ENCODE assay signal across 30 cellular contexts in the genomic region with DNA sequence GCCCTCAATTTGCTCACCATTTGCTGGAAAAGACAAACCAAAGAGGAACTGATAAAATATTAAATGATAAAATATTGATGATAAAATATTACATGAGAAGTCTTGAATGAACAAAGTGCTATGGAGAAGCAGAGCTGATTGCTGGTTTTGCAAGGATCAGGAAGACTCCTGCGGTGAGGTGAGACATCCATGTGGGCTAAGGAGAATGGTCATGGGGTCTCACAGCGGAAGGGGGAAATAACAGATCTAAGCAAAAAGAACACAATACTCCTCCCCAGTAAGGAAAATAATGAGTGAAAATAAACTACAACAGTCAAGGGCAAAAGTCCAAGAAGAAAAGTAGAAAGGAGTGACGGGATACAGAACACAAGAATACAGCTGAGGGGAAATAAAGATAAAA.
"Had no signal": no experiment of that assay in that cellular context is flagged by ENCODE, and none has a peak within 500 bp of the region (broad histone marks: within the 10 kb centered on the region; RNA-seq: fewer than 3 reads in every experiment).

No MANE protein-coding gene starts in this region.

- H3K4me3 ChIP-seq: ascending aorta, coronary artery, dorsolateral prefrontal cortex had no signal

- H3K4me1 Mint-ChIP-seq: activated B cell treated with CpG ODN at 0.5 μM for 24 hours; activated CD4-positive, alpha-beta T cell treated with anti-CD3 and anti-CD28 coated beads for 36 hours; activated CD4-positive, alpha-beta T cell treated with anti-CD3 and anti-CD28 coated beads, Interleukin-2, amount 10 ng/mL, durations not matched to agents 24 days and 14 days; activated CD8-positive, alpha-beta memory T cell treated with anti-CD3 and anti-CD28 coated beads, Interleukin-2, amount 10 ng/mL, durations not matched to agents 7 days and 5 days; activated naive CD4-positive, alpha-beta T cell treated with anti-CD3 and anti-CD28 coated beads, Interleukin-2, amount 10 ng/mL, durations not matched to agents 7 days and 5 days; activated naive CD8-positive, alpha-beta T cell treated with anti-CD3 and anti-CD28 coated beads, Interleukin-2, amount 10 ng/mL, durations not matched to agents 7 days and 5 days; T-helper 17 cell had no signal

- H3K27ac Mint-ChIP-seq: activated B cell treated with CpG ODN at 0.5 μM for 24 hours; activated CD4-positive, alpha-beta memory T cell treated with anti-CD3 and anti-CD28 coated beads for 36 hours; activated CD4-positive, alpha-beta T cell treated with anti-CD3 and anti-CD28 coated beads for 36 hours; activated CD4-positive, alpha-beta T cell treated with anti-CD3 and anti-CD28 coated beads, Interleukin-2, amount 10 ng/mL, durations not matched to agents 24 days and 14 days; activated CD8-positive, alpha-beta memory T cell treated with anti-CD3 and anti-CD28 coated beads, Interleukin-2, amount 10 ng/mL, durations not matched to agents 7 days and 5 days; activated CD8-positive, alpha-beta T cell treated with anti-CD3 and anti-CD28 coated beads, Interleukin-2, amount 10 ng/mL, durations not matched to agents 7 days and 5 days; activated naive CD4-positive, alpha-beta T cell treated with anti-CD3 and anti-CD28 coated beads, Interleukin-2, amount 10 ng/mL, durations not matched to agents 7 days and 5 days; activated naive CD4-positive, alpha-beta T cell treated with anti-CD3 and anti-CD28 coated beads, Interleukin-2, amount 50 U/mL, for 72 hours; activated naive CD8-positive, alpha-beta T cell treated with anti-CD3 and anti-CD28 coated beads, Interleukin-2, amount 10 ng/mL, durations not matched to agents 7 days and 5 days; activated T-cell treated with anti-CD3 and anti-CD28 coated beads, Interleukin-2, amount 50 U/mL, for 72 hours; dendritic cell treated with granulocyte-macrophage colony-stimulating factor and Interleukin-4, amounts not matched to agents 40 ng/mL and 50 ng/mL, for 4 days; endodermal cell; T-helper 17 cell; T-helper 2 cell treated with Interferon-gamma antibody and Interleukin-4, amounts not matched to agents 5 μg/mL and 100 μg/mL, for 36 hours had no signal

- H3K9me3 ChIP-seq: ascending aorta had no signal

- H3K9me3 Mint-ChIP-seq: activated B cell treated with CpG ODN at 0.5 μM for 24 hours; activated CD4-positive, alpha-beta T cell treated with anti-CD3 and anti-CD28 coated beads, Interleukin-2, amount 10 ng/mL, durations not matched to agents 24 days and 14 days; dendritic cell treated with granulocyte-macrophage colony-stimulating factor and Interleukin-4, amounts not matched to agents 40 ng/mL and 50 ng/mL, for 4 days; endodermal cell had no signal

- ATAC-seq: activated CD4-positive, alpha-beta T cell treated with anti-CD3 and anti-CD28 coated beads for 36 hours; activated CD8-positive, alpha-beta memory T cell treated with anti-CD3 and anti-CD28 coated beads, Interleukin-2, amount 10 ng/mL, durations not matched to agents 7 days and 5 days; activated CD8-positive, alpha-beta T cell treated with anti-CD3 and anti-CD28 coated beads, Interleukin-2, amount 10 ng/mL, durations not matched to agents 7 days and 5 days; activated naive CD4-positive, alpha-beta T cell treated with anti-CD3 and anti-CD28 coated beads, Interleukin-2, amount 50 U/mL, for 72 hours; activated T-cell treated with anti-CD3 and anti-CD28 coated beads, Interleukin-2, amount 50 U/mL, for 72 hours; esophagus mucosa; T-helper 17 cell had no signal

- DNase-seq: activated B cell treated with CpG ODN at 0.5 μM for 24 hours; activated CD4-positive, alpha-beta memory T cell treated with anti-CD3 and anti-CD28 coated beads for 36 hours; activated CD4-positive, alpha-beta T cell treated with anti-CD3 and anti-CD28 coated beads for 36 hours; activated CD4-positive, alpha-beta T cell treated with anti-CD3 and anti-CD28 coated beads, Interleukin-2, amount 10 ng/mL, durations not matched to agents 24 days and 14 days; activated CD4-positive, CD25-positive, alpha-beta regulatory T cell treated with anti-CD3 and anti-CD28 coated beads, Interleukin-2, amount 50 U/mL, for 72 hours; activated CD8-positive, alpha-beta memory T cell treated with anti-CD3 and anti-CD28 coated beads, Interleukin-2, amount 10 ng/mL, durations not matched to agents 7 days and 5 days; activated CD8-positive, alpha-beta memory T cell treated with anti-CD3 and anti-CD28 coated beads, Interleukin-2, amount 50 U/mL, for 4 hours; activated CD8-positive, alpha-beta T cell treated with anti-CD3 and anti-CD28 coated beads, Interleukin-2, amount 10 ng/mL, durations not matched to agents 7 days and 5 days; activated gamma-delta T cell; activated naive CD4-positive, alpha-beta T cell; activated naive CD4-positive, alpha-beta T cell treated with anti-CD3 and anti-CD28 coated beads, Interleukin-2, amount 10 ng/mL, durations not matched to agents 7 days and 5 days; activated naive CD8-positive, alpha-beta T cell treated with anti-CD3 and anti-CD28 coated beads, Interleukin-2, amount 10 ng/mL, durations not matched to agents 7 days and 5 days; activated T-cell treated with anti-CD3 and anti-CD28 coated beads, Interleukin-2, amount 50 U/mL, for 1 hour; activated T-cell treated with anti-CD3 and anti-CD28 coated beads, Interleukin-2, amount 50 U/mL, for 72 hours; brain microvascular endothelial cell; caudate nucleus; dorsolateral prefrontal cortex; effector memory CD4-positive, alpha-beta T cell; endodermal cell; head of caudate nucleus; T-helper 1 cell; T-helper 17 cell; T1000; WERI-Rb-1 had no signal

- H3K4me3 Mint-ChIP-seq: activated B cell treated with CpG ODN at 0.5 μM for 24 hours; activated CD4-positive, alpha-beta memory T cell treated with anti-CD3 and anti-CD28 coated beads for 36 hours; activated CD4-positive, alpha-beta T cell treated with anti-CD3 and anti-CD28 coated beads for 36 hours; activated CD4-positive, alpha-beta T cell treated with anti-CD3 and anti-CD28 coated beads, Interleukin-2, amount 10 ng/mL, durations not matched to agents 24 days and 14 days; activated CD8-positive, alpha-beta memory T cell treated with anti-CD3 and anti-CD28 coated beads, Interleukin-2, amount 10 ng/mL, durations not matched to agents 7 days and 5 days; activated CD8-positive, alpha-beta T cell treated with anti-CD3 and anti-CD28 coated beads, Interleukin-2, amount 10 ng/mL, durations not matched to agents 7 days and 5 days; activated naive CD4-positive, alpha-beta T cell treated with anti-CD3 and anti-CD28 coated beads, Interleukin-2, amount 10 ng/mL, durations not matched to agents 7 days and 5 days; activated naive CD8-positive, alpha-beta T cell treated with anti-CD3 and anti-CD28 coated beads, Interleukin-2, amount 10 ng/mL, durations not matched to agents 7 days and 5 days; activated T-cell treated with anti-CD3 and anti-CD28 coated beads, Interleukin-2, amount 50 U/mL, for 72 hours; dendritic cell treated with granulocyte-macrophage colony-stimulating factor and Interleukin-4, amounts not matched to agents 40 ng/mL and 50 ng/mL, for 4 days; endodermal cell; T-helper 17 cell; T-helper 2 cell treated with Interferon-gamma antibody and Interleukin-4, amounts not matched to agents 5 μg/mL and 100 μg/mL, for 36 hours had no signal

- H3K27me3 Mint-ChIP-seq: activated B cell treated with CpG ODN at 0.5 μM for 24 hours; activated CD4-positive, alpha-beta memory T cell treated with anti-CD3 and anti-CD28 coated beads for 36 hours; activated CD4-positive, alpha-beta T cell treated with anti-CD3 and anti-CD28 coated beads for 36 hours; activated CD4-positive, alpha-beta T cell treated with anti-CD3 and anti-CD28 coated beads, Interleukin-2, amount 10 ng/mL, durations not matched to agents 24 days and 14 days; activated CD8-positive, alpha-beta memory T cell treated with anti-CD3 and anti-CD28 coated beads, Interleukin-2, amount 10 ng/mL, durations not matched to agents 7 days and 5 days; activated naive CD4-positive, alpha-beta T cell treated with anti-CD3 and anti-CD28 coated beads, Interleukin-2, amount 10 ng/mL, durations not matched to agents 7 days and 5 days; activated naive CD8-positive, alpha-beta T cell treated with anti-CD3 and anti-CD28 coated beads, Interleukin-2, amount 10 ng/mL, durations not matched to agents 7 days and 5 days; dendritic cell treated with granulocyte-macrophage colony-stimulating factor and Interleukin-4, amounts not matched to agents 40 ng/mL and 50 ng/mL, for 4 days; T-helper 17 cell had no signal

- H3K36me3 Mint-ChIP-seq: activated CD4-positive, alpha-beta memory T cell treated with anti-CD3 and anti-CD28 coated beads for 36 hours; activated CD8-positive, alpha-beta memory T cell treated with anti-CD3 and anti-CD28 coated beads, Interleukin-2, amount 10 ng/mL, durations not matched to agents 7 days and 5 days; activated naive CD4-positive, alpha-beta T cell treated with anti-CD3 and anti-CD28 coated beads, Interleukin-2, amount 10 ng/mL, durations not matched to agents 7 days and 5 days; activated naive CD8-positive, alpha-beta T cell treated with anti-CD3 and anti-CD28 coated beads, Interleukin-2, amount 10 ng/mL, durations not matched to agents 7 days and 5 days had no signal

- H3K4me1 ChIP-seq: ascending aorta had no signal

- H3K27ac ChIP-seq: ascending aorta, brain microvascular endothelial cell, dorsolateral prefrontal cortex, WERI-Rb-1 had no signal

- H3K27me3 ChIP-seq: ascending aorta, brain microvascular endothelial cell, dorsolateral prefrontal cortex had no signal

- H3K36me3 ChIP-seq: ascending aorta, brain microvascular endothelial cell, WERI-Rb-1 had no signal
